Comparison of ENCODE assay signal across 9 cellular contexts in genomic region chr4:5033266-5033945, GRCh38. TPM values are rescaled to one million over a fixed set of nuclear protein-coding genes. Genes with fewer than 3 reads are reported as not detected.
A peak's percentile ranks its signal among the peaks of the same experiment; 100 is the strongest.
DNase-seq lines count a peak whose midpoint lies in the region; ATAC-seq and TF ChIP-seq lines count a peak whose summit lies in the region.
"Had no signal": no experiment of that assay in that cellular context is flagged by ENCODE, and none has a peak within 500 bp of the region (broad histone marks: within the 10 kb centered on the region; RNA-seq: fewer than 3 reads in every experiment).

No MANE protein-coding gene starts in this region.

- H4K20me1 ChIP-seq in H9 (ENCODE audit: control insufficient read depth, insufficient read depth, insufficient read length) = no peaks in the 10 kb centered on the region

- ATAC-seq in HG02763 (IDR thresholded peaks at IDR 0.05; ENCODE audit: unreplicated experiment) = no peak

- no peaks in the 10 kb centered on the region for H3K23me2 ChIP-seq in H9 (ENCODE audit: insufficient read length, low read depth, low read length, poor library complexity, severe bottlenecking)

- H3K4me1 ChIP-seq in H9 (ENCODE audit: insufficient read depth, low read length) = no peaks in the 10 kb centered on the region
- H3K4me1 ChIP-seq: pancreas had no signal

- H3K9ac ChIP-seq in H9 (ENCODE audit: extremely low read depth, insufficient read length, low read length) = no peak overlapping the region

- no peak overlapping the region for H2BK20ac ChIP-seq in H9 (ENCODE audit: low read depth, low read length, poor library complexity, severe bottlenecking)

- no CpG with 5 or more reads among the region's 12 CpGs for WGBS in H9 (ENCODE audit: extremely low coverage, insufficient read length, low lambda C conversion rate)

- peaks cover 19% of the 10 kb centered on the region for H3K27me3 Mint-ChIP-seq in H9 (ENCODE audit: low read depth)

- no peaks in the 10 kb centered on the region for H3K36me3 ChIP-seq in MG63
- H3K36me3 ChIP-seq: pancreas had no signal

- H3K9me3 ChIP-seq in MG63 (no peaks in the 10 kb centered on the region), H9 (ENCODE audit: control insufficient read depth, low read depth, low read length) (no peaks in the 10 kb centered on the region)
- H3K9me3 ChIP-seq: pancreas had no signal

- TF ChIP-seq CTCF in fibroblast of pulmonary artery (IDR thresholded peaks at IDR 0.05; ENCODE audit: low read length, missing control alignments) = no peak
- no peak for TF ChIP-seq CTCF in H9 (conservative IDR thresholded peaks at IDR 0.05)

- H3K27me3 ChIP-seq in MG63 (no peaks in the 10 kb centered on the region), H9 (ENCODE audit: insufficient read depth, low read length) (no peaks in the 10 kb centered on the region)
- H3K27me3 ChIP-seq: pancreas had no signal

- no peaks in the 10 kb centered on the region for H3K36me3 Mint-ChIP-seq in H9 (ENCODE audit: insufficient read depth in 1 of 3, low read depth in 3 of 3)

- H3K4me2 ChIP-seq in H9 (ENCODE audit: insufficient read depth, insufficient read length, low read length) = no peak overlapping the region

- H3K4ac ChIP-seq in H9 (ENCODE audit: low read depth, low read length) = no peak overlapping the region

- no peak overlapping the region for H3K18ac ChIP-seq in H9 (ENCODE audit: insufficient read length, low read depth, low read length)

- no peak overlapping the region for H2BK5ac ChIP-seq in H9 (ENCODE audit: insufficient read length, low read length)

- no peak overlapping the region for H3K23ac ChIP-seq in H9 (ENCODE audit: insufficient read length, low read depth, low read length)

- no peak overlapping the region for H3K4me3 ChIP-seq in MG63
- no peak overlapping the region for H3K4me3 ChIP-seq in fibroblast of pulmonary artery (replicated peaks; ENCODE audit: low read depth, low read length)
- H3K4me3 ChIP-seq: pancreas had no signal

- H4K5ac ChIP-seq in H9 (ENCODE audit: insufficient read length, low read depth, low read length) = no peak overlapping the region

- H3K79me1 ChIP-seq in H9 (ENCODE audit: insufficient read depth, low read depth, low read length, poor library complexity, severe bottlenecking) = no peaks in the 10 kb centered on the region

- peak; percentile 61 for DNase-seq in GM03348 (ENCODE audit: low spot score)
- peak; percentile 60 for DNase-seq in MG63
- DNase-seq in fibroblast of pulmonary artery (ENCODE audit: low read depth) = peak; percentile 22
- DNase-seq in putamen (ENCODE audit: low spot score) = peak; percentile 8
- DNase-seq in H9 = no peak
- no peak for DNase-seq in NCI-H1417 (lab: John Stamatoyannopoulos, UW)
- DNase-seq in NCI-H1048 (lab: John Stamatoyannopoulos, UW) = no peak
- DNase-seq: pancreas had no signal

- no peaks in the 10 kb centered on the region for H3K9me3 Mint-ChIP-seq in H9

- no peak overlapping the region for H3K14ac ChIP-seq in H9 (ENCODE audit: insufficient read depth, low read length)

- H4K8ac ChIP-seq in H9 (replicated peaks; ENCODE audit: insufficient read length, low read depth, low read length) = no peak overlapping the region

- no peak overlapping the region for H2AFZ ChIP-seq in H9 (ENCODE audit: low read length)

- H3K4me1 Mint-ChIP-seq in H9 = peaks cover 5 to 9% of the 10 kb centered on the region in 2 experiments; a peak in 3 of 4 replicates

- H3K4me3 Mint-ChIP-seq in H9 = no peak overlapping the region

- no peak overlapping the region for H3K27ac Mint-ChIP-seq in H9

- H2BK12ac ChIP-seq in H9 (ENCODE audit: insufficient read length, low read depth, low read length) = no peak overlapping the region

- no peak overlapping the region for H3K27ac ChIP-seq in H9 (ENCODE audit: insufficient read length, low read depth, low read length)
- H3K27ac ChIP-seq: pancreas had no signal

- no peak overlapping the region for H2BK120ac ChIP-seq in H9 (ENCODE audit: low read depth, low read length, poor library complexity, severe bottlenecking)

- no peak overlapping the region for H2AK5ac ChIP-seq in H9 (ENCODE audit: insufficient read length, low read length)

- H3K56ac ChIP-seq in H9 (ENCODE audit: insufficient read length, low read depth, low read length) = no peak overlapping the region

- H3T11ph ChIP-seq in H9 (ENCODE audit: low read length) = no peak overlapping the region

- H4K91ac ChIP-seq in H9 (ENCODE audit: insufficient read length, low read depth, low read length) = no peak overlapping the region

- no peak overlapping the region for H2BK15ac ChIP-seq in H9 (ENCODE audit: low read depth, low read length)

- H3K79me2 ChIP-seq in H9 (ENCODE audit: insufficient read depth, low read length) = no peaks in the 10 kb centered on the region

RNA-seq across cellular contexts. Expression of gene CYTL1, which starts 14.1 kb away (rescaled TPM):
- not detected in 2 replicates for total RNA-seq in MG63 (2014; rRNA removed; shearing (Covaris generic); ENCODE audit: low replicate concordance)
- total RNA-seq in H9 (2021) = 1.4 and 1.7 TPM in 2 replicates

RNA-seq across cellular contexts. Expression of gene STK32B, which starts 17.9 kb away (rescaled TPM):
- not detected in 2 replicates for total RNA-seq in MG63 (2014; rRNA removed; shearing (Covaris generic); ENCODE audit: low replicate concordance)
- 1.0 and 1.3 TPM in 2 replicates for total RNA-seq in H9 (2021)

Comparison
In these comparisons a context has a peak if more than half of its experiments do, and no peak if none do; other contexts are left out.
1. DNase-seq: peak in GM03348 (single experiment), MG63 (single experiment), fibroblast of pulmonary artery (single experiment) and putamen (single experiment); none in H9 (single experiment), NCI-H1417 (0 of 3) and NCI-H1048 (single experiment).